In genomic region chr15:82159922-82160321, GRCh38 we compare ENCODE assay signal across 12 cellular contexts.
DNase-seq lines count a peak whose midpoint lies in the region; ATAC-seq, FAIRE-seq and TF ChIP-seq lines count a peak whose summit lies in the region.
"Had no signal": no experiment of that assay in that cellular context is flagged by ENCODE, and none has a peak within 500 bp of the region (broad histone marks: within the 10 kb centered on the region; RNA-seq: fewer than 3 reads in every experiment).

No MANE protein-coding gene starts in this region.

- H3K79me2 ChIP-seq in ACC112 (ENCODE audit: control insufficient read depth, insufficient read depth, low read length, unreplicated experiment), result no peaks in the 10 kb centered on the region

- no peaks in the 10 kb centered on the region for H3K27me3 Mint-ChIP-seq in mesothelial cell of epicardium (ENCODE audit: low read depth)

- peaks cover 7% of the 10 kb centered on the region for H3K4me1 Mint-ChIP-seq in mesothelial cell of epicardium

- no peak overlapping the region for H3K4me3 Mint-ChIP-seq in mesothelial cell of epicardium

- peak overlapping the region; percentile 30 for H3K27ac ChIP-seq in ACC112 (ENCODE audit: low read depth, low read length)
- H3K27ac ChIP-seq in tibial artery, result no peak overlapping the region
- H3K27ac ChIP-seq: body of pancreas, thoracic aorta had no signal

- ATAC-seq in GM18867 (IDR thresholded peaks at IDR 0.05; ENCODE audit: unreplicated experiment), result no peak
- ATAC-seq: body of pancreas had no signal

- intact Hi-C loops in tibial artery (cut with DNase I; ENCODE audit: low total_unique reads), result no loop called here

- FAIRE-seq in HTR-8/SVneo (lab: Jason Lieb, UNC) (peak; percentile 97), bronchial epithelial cell (lab: Jason Lieb, UNC) (peak; percentile 100)

- H3K36me3 ChIP-seq in ACC112 (ENCODE audit: insufficient read depth, low read length) (peaks cover 16% of the 10 kb centered on the region), bronchial epithelial cell (ENCODE audit: control insufficient read depth, insufficient read depth, low read length) (peaks cover 5% of the 10 kb centered on the region), tibial artery (peaks cover 25 to 46% (median 30%) of the 10 kb centered on the region in 3 donors)

- H3K4me3 ChIP-seq in ACC112 (ENCODE audit: low read depth, low read length) (no peak overlapping the region), bronchial epithelial cell (ENCODE audit: low read depth, low read length) (no peak overlapping the region), tibial artery (no peak overlapping the region)
- H3K4me3 ChIP-seq: body of pancreas, thoracic aorta had no signal

- H3K9me3 ChIP-seq in tibial artery, result no peaks in the 10 kb centered on the region
- H3K9me3 ChIP-seq: body of pancreas, thoracic aorta had no signal

- H3K36me3 Mint-ChIP-seq in mesothelial cell of epicardium, result peaks cover 31% of the 10 kb centered on the region

- peaks cover 6% of the 10 kb centered on the region for H3K9me3 Mint-ChIP-seq in mesothelial cell of epicardium

- TF ChIP-seq CTCF in bronchial epithelial cell (IDR thresholded peaks at IDR 0.05; ENCODE audit: insufficient read depth, low read length, severe bottlenecking), result no peak
- no peak for TF ChIP-seq CTCF in mesothelial cell of epicardium (IDR thresholded peaks at IDR 0.05; ENCODE audit: unreplicated experiment)
- no peak for TF ChIP-seq CTCF in tibial artery (IDR thresholded peaks at IDR 0.05)

- DNase-seq in HTR-8/SVneo (ENCODE audit: insufficient read length, low spot score) (peak; percentile 60), bronchial epithelial cell (ENCODE audit: low read depth) (peak; percentile 90), islet precursor cell (peak; percentile 96), mesothelial cell of epicardium (ENCODE audit: low spot score in 2 of 2, unreplicated experiment in 2 of 2) (no peak), tibial artery (no peak)
- DNase-seq in activated T-cell treated with anti-CD3 and anti-CD28 coated beads, Interleukin-2, amount 50 U/mL, for 48 hours, result no peak
- DNase-seq: AML-193, body of pancreas, NCI-H524 had no signal

- peaks cover 3% of the 10 kb centered on the region for H3K4me1 ChIP-seq in ACC112 (ENCODE audit: control insufficient read depth, insufficient read depth, low read length, unreplicated experiment)
- no peaks in the 10 kb centered on the region for H3K4me1 ChIP-seq in tibial artery
- H3K4me1 ChIP-seq: body of pancreas had no signal

- H3K27me3 ChIP-seq in ACC112 (ENCODE audit: insufficient read depth, low read length), result no peaks in the 10 kb centered on the region
- H3K27me3 ChIP-seq in bronchial epithelial cell (ENCODE audit: control insufficient read depth, insufficient read depth, low read length), result no peaks in the 10 kb centered on the region
- no peaks in the 10 kb centered on the region for H3K27me3 ChIP-seq in tibial artery
- H3K27me3 ChIP-seq: body of pancreas had no signal

- H3K27ac Mint-ChIP-seq in mesothelial cell of epicardium, result no peak overlapping the region

- H2AFZ ChIP-seq in ACC112 (ENCODE audit: low read length, unreplicated experiment), result no peak overlapping the region

Comparison
In these comparisons a context has a peak if more than half of its experiments do, and no peak if none do; other contexts are left out.
1. DNase-seq: peak in HTR-8/SVneo (single experiment), bronchial epithelial cell (single experiment) and islet precursor cell (single experiment); none in activated T-cell treated with anti-CD3 and anti-CD28 coated beads, Interleukin-2, amount 50 U/mL, for 48 hours (0 of 2), mesothelial cell of epicardium (0 of 2) and tibial artery (0 of 2).